15 cellular contexts compared by ENCODE assay signal in genomic region chr11:457071-457760, GRCh38. TPM values are rescaled to one million over a fixed set of nuclear protein-coding genes. Genes with fewer than 3 reads are reported as not detected.
DNase-seq lines count a peak whose midpoint lies in the region; ATAC-seq, FAIRE-seq and TF ChIP-seq lines count a peak whose summit lies in the region.
"Had no signal": no experiment of that assay in that cellular context is flagged by ENCODE, and none has a peak within 500 bp of the region (broad histone marks: within the 10 kb centered on the region; RNA-seq: fewer than 3 reads in every experiment).

No MANE protein-coding gene starts in this region.

- POLR2A ChIA-PET in WTC11 (lab: Charles Lee): no interaction called here

- CTCF ChIA-PET in activated naive CD4-positive, alpha-beta T cell treated with anti-CD3 and anti-CD28 coated beads for 36 hours (lab: Charles Lee): interaction anchor here (1.5 kb wide), 1 partner anchor 62 kb away, joined by 4 read pairs; no protein-coding TSS in a partner anchor
- CTCF ChIA-PET in WTC11 (lab: Charles Lee): interaction anchor here (1.3 to 1.4 kb wide), 2 partner anchors 9 to 50 kb away, joined by 5 read pairs; no protein-coding TSS in a partner anchor

- peaks cover 26% of the 10 kb centered on the region for H3K4me1 Mint-ChIP-seq in activated naive CD4-positive, alpha-beta T cell treated with anti-CD3 and anti-CD28 coated beads for 36 hours (ENCODE audit: low read depth)
- H3K4me1 Mint-ChIP-seq in WTC11: peaks cover 34% of the 10 kb centered on the region
- peaks cover 30 to 40% of the 10 kb centered on the region in 2 donors for H3K4me1 Mint-ChIP-seq in stimulated activated naive B cell treated with anti-CD40 and anti-IgM and Interleukin-4, amounts not matched to agents 10 μg/mL and 1 μg/mL and 100 μg/mL, for 72 hours
- no peaks in the 10 kb centered on the region for H3K4me1 Mint-ChIP-seq in HFFc6 (ENCODE audit: low read depth)

- no peaks in the 10 kb centered on the region for H3K27me3 Mint-ChIP-seq in activated naive CD4-positive, alpha-beta T cell treated with anti-CD3 and anti-CD28 coated beads for 36 hours (ENCODE audit: low read depth)
- H3K27me3 Mint-ChIP-seq in WTC11 (ENCODE audit: low read depth) (no peaks in the 10 kb centered on the region), HFFc6 (ENCODE audit: insufficient read depth) (no peaks in the 10 kb centered on the region; the same call in 1 of the 2 replicates)
- no peaks in the 10 kb centered on the region for H3K27me3 Mint-ChIP-seq in stimulated activated naive B cell treated with anti-CD40 and anti-IgM and Interleukin-4, amounts not matched to agents 10 μg/mL and 1 μg/mL and 100 μg/mL, for 72 hours
- H3K27me3 Mint-ChIP-seq: dendritic cell treated with granulocyte-macrophage colony-stimulating factor and Interleukin-4, amounts not matched to agents 40 ng/mL and 50 ng/mL, for 4 days had no signal

- H3K27ac Mint-ChIP-seq in activated naive CD4-positive, alpha-beta T cell treated with anti-CD3 and anti-CD28 coated beads for 36 hours: peak overlapping the region; percentile 86
- peak overlapping the region; percentile 92 for H3K27ac Mint-ChIP-seq in WTC11
- peak overlapping the region; percentile 20 for H3K27ac Mint-ChIP-seq in stimulated activated naive B cell treated with anti-CD40 and anti-IgM and Interleukin-4, amounts not matched to agents 10 μg/mL and 1 μg/mL and 100 μg/mL, for 72 hours
- H3K27ac Mint-ChIP-seq in HFFc6: no peak overlapping the region
- H3K27ac Mint-ChIP-seq: dendritic cell treated with granulocyte-macrophage colony-stimulating factor and Interleukin-4, amounts not matched to agents 40 ng/mL and 50 ng/mL, for 4 days had no signal

- ATAC-seq in WTC11: no peak
- peak in 1 of 2 donors; percentile 36 for ATAC-seq in stimulated activated naive B cell treated with anti-CD40 and anti-IgM and Interleukin-4, amounts not matched to agents 10 μg/mL and 1 μg/mL and 100 μg/mL, for 72 hours (replicated peaks)
- ATAC-seq: pancreas had no signal

- no peaks in the 10 kb centered on the region for H3K9me3 Mint-ChIP-seq in activated naive CD4-positive, alpha-beta T cell treated with anti-CD3 and anti-CD28 coated beads for 36 hours
- no peaks in the 10 kb centered on the region for H3K9me3 Mint-ChIP-seq in WTC11
- H3K9me3 Mint-ChIP-seq in stimulated activated naive B cell treated with anti-CD40 and anti-IgM and Interleukin-4, amounts not matched to agents 10 μg/mL and 1 μg/mL and 100 μg/mL, for 72 hours: no peaks in the 10 kb centered on the region
- H3K9me3 Mint-ChIP-seq in HFFc6: no peaks in the 10 kb centered on the region
- H3K9me3 Mint-ChIP-seq: dendritic cell treated with granulocyte-macrophage colony-stimulating factor and Interleukin-4, amounts not matched to agents 40 ng/mL and 50 ng/mL, for 4 days had no signal

- intact Hi-C loops in activated naive CD4-positive, alpha-beta T cell treated with anti-CD3 and anti-CD28 coated beads for 36 hours (cut with micrococcal nuclease): no loop called here

- no peak for FAIRE-seq in D721Med (lab: Jason Lieb, UNC)
- FAIRE-seq: pancreas, RCC 7860 had no signal

- peak overlapping the region; percentile 6 for H3K4me3 Mint-ChIP-seq in activated naive CD4-positive, alpha-beta T cell treated with anti-CD3 and anti-CD28 coated beads for 36 hours
- H3K4me3 Mint-ChIP-seq in WTC11 (no peak overlapping the region), HFFc6 (no peak overlapping the region)
- peak overlapping the region; percentile 10 to 32 for H3K4me3 Mint-ChIP-seq in stimulated activated naive B cell treated with anti-CD40 and anti-IgM and Interleukin-4, amounts not matched to agents 10 μg/mL and 1 μg/mL and 100 μg/mL, for 72 hours
- H3K4me3 Mint-ChIP-seq: dendritic cell treated with granulocyte-macrophage colony-stimulating factor and Interleukin-4, amounts not matched to agents 40 ng/mL and 50 ng/mL, for 4 days had no signal

- peaks cover 12% of the 10 kb centered on the region for H3K36me3 Mint-ChIP-seq in activated naive CD4-positive, alpha-beta T cell treated with anti-CD3 and anti-CD28 coated beads for 36 hours (ENCODE audit: low read depth)
- H3K36me3 Mint-ChIP-seq in WTC11 (peaks cover 25% of the 10 kb centered on the region; the same call in 1 of the 2 replicates), HFFc6 (ENCODE audit: low read depth) (peaks cover 19% of the 10 kb centered on the region)
- peaks cover 44 to 51% of the 10 kb centered on the region in 2 donors for H3K36me3 Mint-ChIP-seq in stimulated activated naive B cell treated with anti-CD40 and anti-IgM and Interleukin-4, amounts not matched to agents 10 μg/mL and 1 μg/mL and 100 μg/mL, for 72 hours

- TF ChIP-seq CTCF in WTC11 (IDR thresholded peaks at IDR 0.05) (no peak), D721Med (IDR thresholded peaks at IDR 0.05; ENCODE audit: insufficient read depth, missing control alignments) (no peak), HFFc6 (IDR thresholded peaks at IDR 0.05) (no peak)

- DNase-seq in activated naive CD4-positive, alpha-beta T cell treated with anti-CD3 and anti-CD28 coated beads for 36 hours: peak; percentile 23
- DNase-seq in activated naive CD4-positive, alpha-beta T cell treated with Interleukin-2 at 50 U/mL for 16 hours: no peak
- DNase-seq in WTC11 (ENCODE audit: low spot score): peak; percentile 11
- DNase-seq in glomerular visceral epithelial cell (ENCODE audit: extremely low spot score): peak; percentile 8
- no peak for DNase-seq in stimulated activated naive B cell treated with anti-CD40 and anti-IgM and Interleukin-4, amounts not matched to agents 10 μg/mL and 1 μg/mL and 100 μg/mL, for 72 hours
- DNase-seq in SIG-M5 (lab: John Stamatoyannopoulos, UW): no peak
- DNase-seq in D721Med (ENCODE audit: insufficient read length, low spot score): no peak
- DNase-seq in HFFc6: no peak
- DNase-seq: DMS153, mammary epithelial cell, NCI-H1417, thyroid gland had no signal

TF ChIP-seq in WTC11, 78 proteins besides CTCF, POLR2A, EP300 and RAD21:
- no peak for TF ChIP-seq SMAD3 (CRISPR knock-in tag; IDR thresholded peaks at IDR 0.05; ENCODE audit: borderline replicate concordance)
- TF ChIP-seq, protein P1, sequence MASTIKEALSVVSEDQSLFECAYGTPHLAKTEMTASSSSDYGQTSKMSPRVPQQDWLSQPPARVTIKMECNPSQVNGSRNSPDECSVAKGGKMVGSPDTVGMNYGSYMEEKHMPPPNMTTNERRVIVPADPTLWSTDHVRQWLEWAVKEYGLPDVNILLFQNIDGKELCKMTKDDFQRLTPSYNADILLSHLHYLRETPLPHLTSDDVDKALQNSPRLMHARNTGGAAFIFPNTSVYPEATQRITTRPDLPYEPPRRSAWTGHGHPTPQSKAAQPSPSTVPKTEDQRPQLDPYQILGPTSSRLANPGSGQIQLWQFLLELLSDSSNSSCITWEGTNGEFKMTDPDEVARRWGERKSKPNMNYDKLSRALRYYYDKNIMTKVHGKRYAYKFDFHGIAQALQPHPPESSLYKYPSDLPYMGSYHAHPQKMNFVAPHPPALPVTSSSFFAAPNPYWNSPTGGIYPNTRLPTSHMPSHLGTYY (CRISPR knock-in tag; IDR thresholded peaks at IDR 0.05): no peak

RNA-seq across cellular contexts. Expression of gene PTDSS2, which starts 7.1 kb away (rescaled TPM):
- total RNA-seq in activated naive CD4-positive, alpha-beta T cell treated with anti-CD3 and anti-CD28 coated beads for 36 hours: 10 to 100 TPM; 12.1 to 15.0 TPM
- total RNA-seq in WTC11 (2021): 49.5 to 56.8 TPM (median 55.2 TPM) in 3 replicates
- 10 to 100 TPM; 23.3 to 34.5 (median 27.2) TPM for total RNA-seq in HFFc6 (2021; fragmentation: NEBNext Ultra II Directional; extraction: Animal tissue kit (Norgen Biotek cat#: 25700))

RNA-seq across cellular contexts. Expression of gene ANO9, which starts 15.4 kb away (rescaled TPM):
- total RNA-seq in activated naive CD4-positive, alpha-beta T cell treated with anti-CD3 and anti-CD28 coated beads for 36 hours: 10 to 100 TPM; 28.9 to 31.0 TPM
- total RNA-seq in WTC11 (2021): 13.2 to 17.6 TPM (median 16.6 TPM) in 3 replicates
- not detected for total RNA-seq in HFFc6 (2021; fragmentation: NEBNext Ultra II Directional; extraction: Animal tissue kit (Norgen Biotek cat#: 25700))

RNA-seq across cellular contexts. Expression of gene SIGIRR, which starts 42.4 kb away (rescaled TPM):
- 10 to 100 TPM; 38.0 to 38.8 TPM for total RNA-seq in activated naive CD4-positive, alpha-beta T cell treated with anti-CD3 and anti-CD28 coated beads for 36 hours
- total RNA-seq in WTC11 (2021): 85.2 to 98.9 TPM (median 91.8 TPM) in 3 replicates
- 10 to 100 TPM; 15.9 to 21.6 (median 18.7) TPM for total RNA-seq in HFFc6 (2021; fragmentation: NEBNext Ultra II Directional; extraction: Animal tissue kit (Norgen Biotek cat#: 25700))

RNA-seq across cellular contexts. Expression of gene RNH1, which starts 49.8 kb away (rescaled TPM):
- total RNA-seq in activated naive CD4-positive, alpha-beta T cell treated with anti-CD3 and anti-CD28 coated beads for 36 hours: 100 to 1,000 TPM; 101 to 102 TPM
- total RNA-seq in WTC11 (2021): 59.0 to 67.5 TPM (median 60.4 TPM) in 3 replicates
- 100 to 1,000 TPM; 223 to 272 (median 250) TPM for total RNA-seq in HFFc6 (2021; fragmentation: NEBNext Ultra II Directional; extraction: Animal tissue kit (Norgen Biotek cat#: 25700))

Comparison
In these comparisons a context has a peak if more than half of its experiments do, and no peak if none do; other contexts are left out.
1. DNase-seq: peak in activated naive CD4-positive, alpha-beta T cell treated with anti-CD3 and anti-CD28 coated beads for 36 hours (single experiment), WTC11 (single experiment) and glomerular visceral epithelial cell (single experiment); none in activated naive CD4-positive, alpha-beta T cell treated with Interleukin-2 at 50 U/mL for 16 hours (single experiment), stimulated activated naive B cell treated with anti-CD40 and anti-IgM and Interleukin-4, amounts not matched to agents 10 μg/mL and 1 μg/mL and 100 μg/mL, for 72 hours (single experiment), SIG-M5 (single experiment), D721Med (single experiment) and HFFc6 (single experiment).
2. H3K4me3 Mint-ChIP-seq: peak in activated naive CD4-positive, alpha-beta T cell treated with anti-CD3 and anti-CD28 coated beads for 36 hours (single experiment) and stimulated activated naive B cell treated with anti-CD40 and anti-IgM and Interleukin-4, amounts not matched to agents 10 μg/mL and 1 μg/mL and 100 μg/mL, for 72 hours (2 of 2); none in WTC11 (single experiment) and HFFc6 (single experiment).
3. RNA of gene ANO9, which starts 15.4 kb away (total RNA-seq): 28.9 to 31.0 TPM in activated naive CD4-positive, alpha-beta T cell treated with anti-CD3 and anti-CD28 coated beads for 36 hours and 13.2 to 17.6 TPM in WTC11; not detected in HFFc6; every median in the first group is over 10 times any median in the second.